ENCODE assay signal across 20 cellular contexts in the genomic region with DNA sequence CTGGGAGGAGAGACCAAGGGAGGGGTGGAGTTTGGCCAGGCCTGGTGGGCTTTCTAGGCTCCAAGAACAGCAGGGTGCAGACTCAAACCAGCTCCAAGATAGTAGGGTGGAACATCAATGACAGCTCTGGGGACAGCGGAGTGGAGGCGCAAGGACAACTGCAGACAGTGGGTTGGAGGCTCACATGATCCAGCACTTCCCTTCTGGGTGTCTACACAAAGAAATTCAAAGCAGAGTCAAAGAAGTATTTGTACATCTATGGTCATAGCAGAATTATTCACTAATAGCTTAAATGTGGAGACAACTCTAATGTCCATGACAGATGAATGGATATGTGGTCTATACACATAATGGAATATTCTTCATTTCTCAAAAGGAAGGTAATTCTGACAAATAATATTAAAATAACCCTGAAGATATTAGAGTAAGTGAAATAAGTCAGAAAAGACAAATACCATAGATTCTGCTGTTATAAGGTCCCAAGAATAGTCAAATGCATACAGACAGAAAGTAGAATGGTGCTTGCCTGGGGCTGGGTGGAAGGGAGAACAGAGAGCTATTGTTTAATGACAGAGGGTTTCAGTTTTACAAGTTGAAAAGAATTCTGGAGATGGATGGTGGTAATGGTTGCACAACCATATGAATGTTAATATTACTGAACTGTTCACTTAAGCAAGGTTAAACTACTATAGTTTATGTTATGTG. TPM values are rescaled to one million over a fixed set of nuclear protein-coding genes. Genes with fewer than 3 reads are reported as not detected.
"Had no signal": no experiment of that assay in that cellular context is flagged by ENCODE, and none has a peak within 500 bp of the region (broad histone marks: within the 10 kb centered on the region; RNA-seq: fewer than 3 reads in every experiment).

No MANE protein-coding gene starts in this region.

- H3K4me1 ChIP-seq: heart left ventricle, parathyroid adenoma had no signal

- H3K4me3 ChIP-seq: heart left ventricle, mucosa of descending colon had no signal

- H2AFZ ChIP-seq: parathyroid adenoma had no signal

- H3K9me3 ChIP-seq: mucosa of descending colon, neutrophil had no signal

- DNase-seq: activated CD4-positive, alpha-beta memory T cell treated with anti-CD3 and anti-CD28 coated beads, Interleukin-2, amount 10 ng/mL, durations not matched to agents 7 days and 5 days; activated CD4-positive, alpha-beta T cell treated with anti-CD3 and anti-CD28 coated beads for 4 hours; activated gamma-delta T cell treated with Interleukin-2 at 50 U/mL for 16 hours; activated T-cell treated with anti-CD3 and anti-CD28 coated beads, Interleukin-2, amount 50 U/mL, for 72 hours; cerebellar nuclear complex; effector memory CD8-positive, alpha-beta T cell; heart left ventricle; mucosa of descending colon; naive thymus-derived CD4-positive, alpha-beta T cell; stimulated activated CD4-positive, alpha-beta T cell treated with anti-CD3 and anti-CD28 coated beads, Interleukin-2, amount 100 ng/mL, for 48 hours; T-helper 1 cell had no signal

- H3K36me3 ChIP-seq: heart left ventricle, neutrophil had no signal

- H3K79me2 ChIP-seq: parathyroid adenoma had no signal

- ATAC-seq: activated T-cell treated with anti-CD3 and anti-CD28 coated beads, Interleukin-2, amount 50 U/mL, for 72 hours; effector memory CD8-positive, alpha-beta T cell; heart left ventricle; left lobe of liver; mucosa of descending colon; naive thymus-derived CD4-positive, alpha-beta T cell; stimulated activated memory B cell treated with anti-CD40 and anti-IgM and Interleukin-4, amounts not matched to agents 10 μg/mL and 1 μg/mL and 100 μg/mL, for 72 hours; WTC11 had no signal

- H3K27ac ChIP-seq: epithelial cell of prostate, heart left ventricle, neutrophil, parathyroid adenoma had no signal

RNA-seq across cellular contexts. Expression of a gene that starts 5.5 kb away (rescaled TPM):
- total RNA-seq: activated CD4-positive, alpha-beta memory T cell treated with anti-CD3 and anti-CD28 coated beads, Interleukin-2, amount 10 ng/mL, durations not matched to agents 7 days and 5 days; activated T-cell treated with anti-CD3 and anti-CD28 coated beads, Interleukin-2, amount 50 U/mL, for 72 hours; fibroblast of lung; frontal cortex; heart left ventricle; left lobe of liver; lung microvascular endothelial cell; mucosa of descending colon had no signal
- polyA plus RNA-seq: fibroblast of lung; heart left ventricle; naive thymus-derived CD4-positive, alpha-beta T cell had no signal
